In the genomic region with DNA sequence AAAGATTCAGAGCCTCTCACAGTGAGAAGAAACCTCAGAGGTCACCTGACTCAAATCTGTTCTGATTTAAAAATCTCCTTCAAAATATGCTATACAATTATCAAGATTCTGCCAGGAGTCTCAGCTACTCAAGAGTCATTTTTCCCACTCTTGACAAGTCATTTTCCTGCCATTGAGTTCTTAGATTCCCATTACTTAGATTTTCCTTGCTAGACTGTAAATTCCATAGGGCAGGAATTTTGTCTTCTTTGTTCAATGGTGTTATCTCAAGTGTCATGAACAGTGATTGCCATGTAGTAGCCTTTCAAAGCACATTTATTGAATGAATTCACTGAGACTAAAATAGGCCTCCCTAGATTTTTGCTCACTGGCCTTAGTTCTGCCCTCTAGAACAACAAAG, we compare ENCODE assay signal across 36 cellular contexts.
"Had no signal": no experiment of that assay in that cellular context is flagged by ENCODE, and none has a peak within 500 bp of the region (broad histone marks: within the 10 kb centered on the region; RNA-seq: fewer than 3 reads in every experiment).

No MANE protein-coding gene starts in this region.

- DNase-seq: Karpas-422, Kasumi-1, MG63, MM.1S, MV-4-11, NCI-H1048, NCI-H1092, NCI-H1092 treated with DMSO at 0.1 percent for 48 hours, NCI-H1105, NCI-H1105 treated with DMSO at 0.1 percent for 48 hours, NCI-H1417, NCI-H1417 treated with DMSO at 0.1 percent for 48 hours, NCI-H1436, NCI-H1436 treated with DMSO at 0.1 percent for 48 hours, NCI-H146, NCI-H1694, NCI-H1694 treated with DMSO at 0.1 percent for 48 hours, NCI-H187, NCI-H187 treated with DMSO at 0.1 percent for 48 hours, NCI-H1930, NCI-H2029, NCI-H2029 treated with DMSO at 0.1 percent for 48 hours, NCI-H2081, NCI-H2081 treated with DMSO at 0.1 percent for 48 hours, NCI-H2107, NCI-H2171, NCI-H2171 treated with DMSO at 0.1 percent for 48 hours, NCI-H2227 treated with DMSO at 0.1 percent for 48 hours, NCI-H226, NCI-H345, NCI-H446, NCI-H446 treated with DMSO at 0.1 percent for 48 hours, NCI-H510A, NCI-H510A treated with DMSO at 0.1 percent for 48 hours, NCI-H524, NCI-H524 treated with DMSO at 0.1 percent for 48 hours had no signal

- H3K27me3 ChIP-seq: MG63 had no signal

- H3K9me3 ChIP-seq: MG63 had no signal

- H3K4me3 ChIP-seq: MG63 had no signal

- H3K36me3 ChIP-seq: MG63 had no signal
